In the genomic region with DNA sequence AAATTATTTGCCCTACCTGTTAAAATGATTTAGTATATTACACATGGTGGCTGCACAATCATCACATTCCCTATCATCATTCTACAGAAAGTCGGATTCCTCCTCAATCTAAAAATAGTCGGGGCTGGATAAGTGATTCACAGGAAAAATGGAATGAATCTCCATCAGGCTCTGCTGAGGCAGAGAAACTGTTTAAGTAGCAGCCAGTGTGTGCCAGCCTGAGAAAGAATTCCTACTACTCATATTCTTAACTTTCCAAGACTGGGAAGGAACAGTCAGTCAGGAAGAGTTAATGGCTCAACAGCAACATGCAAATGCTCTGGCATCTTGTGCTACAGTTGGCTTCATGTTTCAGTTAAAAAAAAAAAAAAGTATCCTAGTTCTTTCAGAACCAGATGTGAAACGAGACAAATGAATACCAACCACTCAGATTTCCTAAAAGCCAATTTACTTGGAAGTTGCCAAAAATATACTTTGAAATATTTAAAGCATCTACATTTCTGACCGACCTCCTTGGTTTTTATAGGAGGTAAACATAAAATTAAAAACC, we compare ENCODE assay signal across 20 cellular contexts.
"Had no signal": no experiment of that assay in that cellular context is flagged by ENCODE, and none has a peak within 500 bp of the region (broad histone marks: within the 10 kb centered on the region; RNA-seq: fewer than 3 reads in every experiment).

No MANE protein-coding gene starts in this region.

- H3K4me3 Mint-ChIP-seq: activated CD4-positive, alpha-beta T cell treated with anti-CD3 and anti-CD28 coated beads, Interleukin-2, amount 10 ng/mL, durations not matched to agents 7 days and 5 days; activated CD8-positive, alpha-beta T cell treated with anti-CD3 and anti-CD28 coated beads, Interleukin-2, amount 10 ng/mL, durations not matched to agents 7 days and 5 days; activated naive CD4-positive, alpha-beta T cell treated with anti-CD3 and anti-CD28 coated beads for 36 hours; activated T-cell treated with anti-CD3 and anti-CD28 coated beads, Interleukin-2, amount 50 U/mL, for 4 hours; natural killer cell treated with Interleukin-12 subunit alpha and Interleukin-12 subunit beta and Interleukin-15 and Interleukin-18, amount 100 ng/mL, for 72 hours; stimulated activated naive B cell treated with anti-CD40 and anti-IgM and Interleukin-4, amounts not matched to agents 10 μg/mL and 1 μg/mL and 100 μg/mL, for 72 hours had no signal

- H3K9me3 ChIP-seq: breast epithelium, esophagus squamous epithelium, neutrophil, upper lobe of right lung had no signal

- H3K36me3 ChIP-seq: breast epithelium, esophagus squamous epithelium, neutrophil, upper lobe of right lung had no signal

- H3K9me3 Mint-ChIP-seq: activated CD4-positive, alpha-beta T cell treated with anti-CD3 and anti-CD28 coated beads, Interleukin-2, amount 10 ng/mL, durations not matched to agents 7 days and 5 days; activated naive CD4-positive, alpha-beta T cell treated with anti-CD3 and anti-CD28 coated beads for 36 hours; activated T-cell treated with anti-CD3 and anti-CD28 coated beads, Interleukin-2, amount 50 U/mL, for 4 hours; natural killer cell treated with Interleukin-12 subunit alpha and Interleukin-12 subunit beta and Interleukin-15 and Interleukin-18, amount 100 ng/mL, for 72 hours had no signal

- H3K4me3 ChIP-seq: breast epithelium, esophagus squamous epithelium, lung, upper lobe of right lung had no signal

- H3K27ac ChIP-seq: breast epithelium, esophagus squamous epithelium, neutrophil, upper lobe of right lung had no signal

- H3K4me1 ChIP-seq: breast epithelium, esophagus squamous epithelium, upper lobe of right lung had no signal

- H3K27ac Mint-ChIP-seq: activated CD4-positive, alpha-beta T cell treated with anti-CD3 and anti-CD28 coated beads, Interleukin-2, amount 10 ng/mL, durations not matched to agents 7 days and 5 days; activated CD8-positive, alpha-beta T cell treated with anti-CD3 and anti-CD28 coated beads, Interleukin-2, amount 10 ng/mL, durations not matched to agents 7 days and 5 days; activated naive CD4-positive, alpha-beta T cell treated with anti-CD3 and anti-CD28 coated beads for 36 hours; natural killer cell treated with Interleukin-12 subunit alpha and Interleukin-12 subunit beta and Interleukin-15 and Interleukin-18, amount 100 ng/mL, for 72 hours; stimulated activated naive B cell treated with anti-CD40 and anti-IgM and Interleukin-4, amounts not matched to agents 10 μg/mL and 1 μg/mL and 100 μg/mL, for 72 hours had no signal

- DNase-seq: activated CD4-positive, alpha-beta T cell treated with anti-CD3 and anti-CD28 coated beads, Interleukin-2, amount 10 ng/mL, durations not matched to agents 7 days and 5 days; activated CD8-positive, alpha-beta T cell treated with anti-CD3 and anti-CD28 coated beads, Interleukin-2, amount 10 ng/mL, durations not matched to agents 7 days and 5 days; activated naive CD4-positive, alpha-beta T cell treated with anti-CD3 and anti-CD28 coated beads for 36 hours; activated T-cell treated with anti-CD3 and anti-CD28 coated beads, Interleukin-2, amount 50 U/mL, for 4 hours; cerebellar nuclear complex; cortex of kidney; effector CD4-positive, alpha-beta T cell; esophagus squamous epithelium; foreskin fibroblast; hippocampal formation; islet precursor cell; retina; stimulated activated naive B cell treated with anti-CD40 and anti-IgM and Interleukin-4, amounts not matched to agents 10 μg/mL and 1 μg/mL and 100 μg/mL, for 72 hours; T-helper 9 cell; upper lobe of right lung had no signal

- ATAC-seq: activated CD8-positive, alpha-beta T cell treated with anti-CD3 and anti-CD28 coated beads, Interleukin-2, amount 10 ng/mL, durations not matched to agents 7 days and 5 days; activated T-cell treated with anti-CD3 and anti-CD28 coated beads, Interleukin-2, amount 50 U/mL, for 4 hours; left lobe of liver; natural killer cell treated with Interleukin-12 subunit alpha and Interleukin-12 subunit beta and Interleukin-15 and Interleukin-18, amount 100 ng/mL, for 72 hours; stimulated activated naive B cell treated with anti-CD40 and anti-IgM and Interleukin-4, amounts not matched to agents 10 μg/mL and 1 μg/mL and 100 μg/mL, for 72 hours; upper lobe of right lung had no signal

- H3K36me3 Mint-ChIP-seq: natural killer cell treated with Interleukin-12 subunit alpha and Interleukin-12 subunit beta and Interleukin-15 and Interleukin-18, amount 100 ng/mL, for 72 hours had no signal

- H3K4me1 Mint-ChIP-seq: activated CD4-positive, alpha-beta T cell treated with anti-CD3 and anti-CD28 coated beads, Interleukin-2, amount 10 ng/mL, durations not matched to agents 7 days and 5 days; stimulated activated naive B cell treated with anti-CD40 and anti-IgM and Interleukin-4, amounts not matched to agents 10 μg/mL and 1 μg/mL and 100 μg/mL, for 72 hours had no signal

- H3K27me3 ChIP-seq: breast epithelium, esophagus squamous epithelium, neutrophil, upper lobe of right lung had no signal
